In genomic region chr5:113487411-113487778, GRCh38 we compare ENCODE assay signal across 9 cellular contexts. TPM values are rescaled to one million over a fixed set of nuclear protein-coding genes. Genes with fewer than 3 reads are reported as not detected.
A peak's percentile ranks its signal among the peaks of the same experiment; 100 is the strongest.
DNase-seq lines count a peak whose midpoint lies in the region; ATAC-seq and TF ChIP-seq lines count a peak whose summit lies in the region.
"Had no signal": no experiment of that assay in that cellular context is flagged by ENCODE, and none has a peak within 500 bp of the region (broad histone marks: within the 10 kb centered on the region; RNA-seq: fewer than 3 reads in every experiment).

No MANE protein-coding gene starts in this region.

- intact Hi-C loops in activated CD4-positive, alpha-beta T cell treated with anti-CD3 and anti-CD28 coated beads for 36 hours (cut with DNase I, micrococcal nuclease): loop anchor here in 1 of 2 experiments (10.0 kb wide), 1 partner anchor 113 kb away; no protein-coding TSS in a partner anchor
- intact Hi-C loops in activated CD8-positive, alpha-beta T cell treated with anti-CD3 and anti-CD28 coated beads for 36 hours (cut with micrococcal nuclease): no loop called here
- intact Hi-C loops in left ventricle myocardium superior (cut with micrococcal nuclease) (no loop called here), sciatic nerve (cut with DNase I) (no loop called here)

- DNase-seq in activated CD4-positive, alpha-beta T cell treated with anti-CD3 and anti-CD28 coated beads for 36 hours: peak; percentile 20
- DNase-seq in activated CD4-positive, alpha-beta T cell treated with anti-CD3 and anti-CD28 coated beads, Interleukin-2, amount 50 U/mL, for 4 hours: no peak
- DNase-seq in activated CD8-positive, alpha-beta T cell treated with anti-CD3 and anti-CD28 coated beads for 36 hours: no peak
- DNase-seq in left ventricle myocardium superior (no peak), sciatic nerve (ENCODE audit: low spot score) (peak; percentile 61), KBM-7 (no peak)
- DNase-seq in activated effector memory CD4-positive, alpha-beta T cell treated with Interleukin-2 at 50 U/mL for 16 hours: no peak

- POLR2A ChIA-PET in activated CD4-positive, alpha-beta T cell treated with anti-CD3 and anti-CD28 coated beads for 36 hours (lab: Charles Lee): no interaction called here
- POLR2A ChIA-PET in activated CD8-positive, alpha-beta T cell treated with anti-CD3 and anti-CD28 coated beads for 36 hours (lab: Charles Lee): interaction anchor here (1.2 kb wide), 1 partner anchor 109 kb away, joined by 3 read pairs; no protein-coding TSS in a partner anchor

- in situ Hi-C loops in KBM-7 (cut with MboI; ENCODE audit: low pct_unique_long_range_greater_than_20kb, low sequenced_read_pairs): no loop called here

- H3K4me1 Mint-ChIP-seq in activated CD4-positive, alpha-beta T cell treated with anti-CD3 and anti-CD28 coated beads for 36 hours: peaks cover 20% of the 10 kb centered on the region
- H3K4me1 Mint-ChIP-seq in activated CD8-positive, alpha-beta T cell treated with anti-CD3 and anti-CD28 coated beads for 36 hours (ENCODE audit: low read depth): peaks cover 14% of the 10 kb centered on the region

- peaks cover 16% of the 10 kb centered on the region for H3K9me3 Mint-ChIP-seq in activated CD4-positive, alpha-beta T cell treated with anti-CD3 and anti-CD28 coated beads for 36 hours (ENCODE audit: low read depth)
- peaks cover 9% of the 10 kb centered on the region for H3K9me3 Mint-ChIP-seq in activated CD8-positive, alpha-beta T cell treated with anti-CD3 and anti-CD28 coated beads for 36 hours

- no peak for ATAC-seq in activated CD4-positive, alpha-beta T cell treated with anti-CD3 and anti-CD28 coated beads for 36 hours
- no peak for ATAC-seq in activated CD8-positive, alpha-beta T cell treated with anti-CD3 and anti-CD28 coated beads for 36 hours
- ATAC-seq in left ventricle myocardium superior (peak; percentile 10), sciatic nerve (peak; percentile 6), HG03457 (IDR thresholded peaks at IDR 0.05; ENCODE audit: unreplicated experiment) (no peak)

- CTCF ChIA-PET in activated CD4-positive, alpha-beta T cell treated with anti-CD3 and anti-CD28 coated beads for 36 hours (lab: Charles Lee): interaction anchor here (1.6 to 2.0 kb wide), 2 partner anchors 12 to 26 kb away, joined by 6 read pairs; partner anchors contain the start of gene YTHDC2
- CTCF ChIA-PET in activated CD8-positive, alpha-beta T cell treated with anti-CD3 and anti-CD28 coated beads for 36 hours (lab: Charles Lee): interaction anchor here (1.0 to 2.4 kb wide), 2 partner anchors 26 to 108 kb away, joined by 4 to 8 read pairs; partner anchors contain the start of gene YTHDC2

- peaks cover 5% of the 10 kb centered on the region for H3K36me3 Mint-ChIP-seq in activated CD4-positive, alpha-beta T cell treated with anti-CD3 and anti-CD28 coated beads for 36 hours (ENCODE audit: low read depth)
- peaks cover 10% of the 10 kb centered on the region for H3K36me3 Mint-ChIP-seq in activated CD8-positive, alpha-beta T cell treated with anti-CD3 and anti-CD28 coated beads for 36 hours (ENCODE audit: low read depth)

- peaks cover 67% of the 10 kb centered on the region for H3K27me3 Mint-ChIP-seq in activated CD4-positive, alpha-beta T cell treated with anti-CD3 and anti-CD28 coated beads for 36 hours
- H3K27me3 Mint-ChIP-seq in activated CD8-positive, alpha-beta T cell treated with anti-CD3 and anti-CD28 coated beads for 36 hours: peaks cover 60% of the 10 kb centered on the region

- no peak for TF ChIP-seq CTCF in activated CD8-positive, alpha-beta T cell treated with anti-CD3 and anti-CD28 coated beads for 36 hours (IDR thresholded peaks at IDR 0.05)

- H3K4me3 Mint-ChIP-seq in activated CD4-positive, alpha-beta T cell treated with anti-CD3 and anti-CD28 coated beads for 36 hours: peak overlapping the region; percentile 69
- H3K4me3 Mint-ChIP-seq in activated CD8-positive, alpha-beta T cell treated with anti-CD3 and anti-CD28 coated beads for 36 hours: peak overlapping the region; percentile 68

- peak overlapping the region; percentile 4 for H3K27ac Mint-ChIP-seq in activated CD4-positive, alpha-beta T cell treated with anti-CD3 and anti-CD28 coated beads for 36 hours
- no peak overlapping the region for H3K27ac Mint-ChIP-seq in activated CD8-positive, alpha-beta T cell treated with anti-CD3 and anti-CD28 coated beads for 36 hours

RNA-seq across cellular contexts. Expression of gene MCC, which starts 0.9 kb away (rescaled TPM):
- total RNA-seq in activated CD4-positive, alpha-beta T cell treated with anti-CD3 and anti-CD28 coated beads for 36 hours: 1 to 10 TPM; 1.9 to 2.4 TPM
- total RNA-seq in activated CD8-positive, alpha-beta T cell treated with anti-CD3 and anti-CD28 coated beads for 36 hours: 1 to 10 TPM; 4.9 to 5.4 TPM
- 27.1 TPM for total RNA-seq in left ventricle myocardium superior
- total RNA-seq in sciatic nerve: 41.9 TPM

RNA-seq across cellular contexts. Expression of gene YTHDC2, which starts 26.1 kb away (rescaled TPM):
- total RNA-seq in activated CD4-positive, alpha-beta T cell treated with anti-CD3 and anti-CD28 coated beads for 36 hours: 10 to 100 TPM; 19.0 to 28.7 TPM
- 10 to 100 TPM; 26.8 to 28.2 TPM for total RNA-seq in activated CD8-positive, alpha-beta T cell treated with anti-CD3 and anti-CD28 coated beads for 36 hours
- total RNA-seq in left ventricle myocardium superior (13.4 TPM), sciatic nerve (32.5 TPM)

RNA-seq across cellular contexts. Expression of gene TSSK1B, which starts 52.6 kb away (rescaled TPM):
- total RNA-seq in activated CD4-positive, alpha-beta T cell treated with anti-CD3 and anti-CD28 coated beads for 36 hours: not detected
- total RNA-seq in activated CD8-positive, alpha-beta T cell treated with anti-CD3 and anti-CD28 coated beads for 36 hours: not detected
- total RNA-seq in left ventricle myocardium superior (not detected), sciatic nerve (0.36 TPM)
- total RNA-seq: Daoy had no signal

Comparison
In these comparisons a context has a peak if more than half of its experiments do, and no peak if none do; other contexts are left out.
1. DNase-seq: peak in activated CD4-positive, alpha-beta T cell treated with anti-CD3 and anti-CD28 coated beads for 36 hours (single experiment) and sciatic nerve (single experiment); none in activated CD4-positive, alpha-beta T cell treated with anti-CD3 and anti-CD28 coated beads, Interleukin-2, amount 50 U/mL, for 4 hours (0 of 2), activated CD8-positive, alpha-beta T cell treated with anti-CD3 and anti-CD28 coated beads for 36 hours (single experiment), left ventricle myocardium superior (single experiment), KBM-7 (single experiment) and activated effector memory CD4-positive, alpha-beta T cell treated with Interleukin-2 at 50 U/mL for 16 hours (single experiment).
2. ATAC-seq: peak in left ventricle myocardium superior (single experiment) and sciatic nerve (single experiment); none in activated CD4-positive, alpha-beta T cell treated with anti-CD3 and anti-CD28 coated beads for 36 hours (single experiment), activated CD8-positive, alpha-beta T cell treated with anti-CD3 and anti-CD28 coated beads for 36 hours (single experiment) and HG03457 (single experiment).